In genomic region chr14:91311284-91311662, GRCh38 we compare ENCODE assay signal across 11 cellular contexts.
DNase-seq lines count a peak whose midpoint lies in the region; ATAC-seq, FAIRE-seq and TF ChIP-seq lines count a peak whose summit lies in the region.
"Had no signal": no experiment of that assay in that cellular context is flagged by ENCODE, and none has a peak within 500 bp of the region (broad histone marks: within the 10 kb centered on the region; RNA-seq: fewer than 3 reads in every experiment).

No MANE protein-coding gene starts in this region.

- H3K9me3 ChIP-seq in HEK293 (ENCODE audit: control insufficient read depth, insufficient read depth, low read depth, low read length) (no peaks in the 10 kb centered on the region), small intestine (ENCODE audit: control insufficient read depth, low read depth) (no peaks in the 10 kb centered on the region)

- H3K4me3 ChIP-seq in HEK293 (ENCODE audit: low read depth, low read length) (no peak overlapping the region), small intestine (ENCODE audit: low read depth in 1 of 2, low read length in 2 of 2) (no peak overlapping the region)

- H3K27me3 ChIP-seq in small intestine (ENCODE audit: control insufficient read depth in 2 of 2, insufficient read depth in 2 of 2, low read length in 2 of 2), result no peaks in the 10 kb centered on the region
- H3K27me3 ChIP-seq: brain microvascular endothelial cell had no signal

- ATAC-seq in T-cell (replicated peaks in 1 of 4), result peak; percentile 50 to 79 (median 73)
- ATAC-seq in GM19395 (IDR thresholded peaks at IDR 0.05; ENCODE audit: unreplicated experiment), result no peak
- ATAC-seq: SK-N-SH treated with all-trans-retinoic acid at 6 μM for 48 hours had no signal

- DNase-seq in T-cell (peak in 33 of 34 experiments; percentile 38 to 75 (median 55)), activated T-helper 1 cell treated with Interleukin-2 at 50 U/mL for 16 hours (ENCODE audit: low read depth) (peak; percentile 42), small intestine (peak; percentile 36), KG1 (lab: John Stamatoyannopoulos, UW) (no peak), putamen (ENCODE audit: low spot score) (no peak), G401 (ENCODE audit: low spot score) (no peak)
- DNase-seq: brain microvascular endothelial cell, GF-D8 had no signal

- H3K4me1 Mint-ChIP-seq in T-cell, result peaks cover 61 to 69% (median 65%) of the 10 kb centered on the region in 3 donors

- peak overlapping the region; percentile 31 to 70 (median 60) for H3K4me3 Mint-ChIP-seq in T-cell

- H3K4me1 ChIP-seq in HEK293 (ENCODE audit: control insufficient read depth, insufficient read depth, low read length), result no peaks in the 10 kb centered on the region
- no peaks in the 10 kb centered on the region for H3K4me1 ChIP-seq in small intestine (ENCODE audit: control insufficient read depth in 2 of 2, insufficient read depth in 1 of 2, low read depth in 1 of 2, low read length in 1 of 2)

- WGBS in small intestine, 3 donors, result 59 to 67% (median 66%) methylated on average over 5 of the region's 5 CpGs

- H3K27me3 Mint-ChIP-seq in T-cell, result no peaks in the 10 kb centered on the region

- in situ Hi-C loops in G401 (cut with HindIII; ENCODE audit: low sequenced_read_pairs), result no loop called here

- peak overlapping the region; percentile 91 to 92 for H3K27ac Mint-ChIP-seq in T-cell

- POLR2A ChIA-PET in HEK293 (lab: Yijun Ruan, JAX), result no interaction called here
- POLR2A ChIA-PET in T-cell (lab: Charles Lee), result interaction anchor here in 1 of 2 donors (0.6 kb wide), 1 partner anchor 68 kb away, joined by 3 read pairs; no protein-coding TSS in a partner anchor

- FAIRE-seq in small intestine (lab: Jason Lieb, UNC), result no peak

- no peak for TF ChIP-seq CTCF in HEK293 (tag by site-specific recombination; IDR thresholded peaks at IDR 0.05)

- peaks cover 9 to 75% of the 10 kb centered on the region in 2 experiments for H3K36me3 ChIP-seq in HEK293 (ENCODE audit: control insufficient read depth in 2 of 2, insufficient read depth in 1 of 2, low read length in 2 of 2)
- H3K36me3 ChIP-seq in small intestine (ENCODE audit: control insufficient read depth in 2 of 2, insufficient read depth in 2 of 2, low read length in 2 of 2), result peaks cover 19 to 29% of the 10 kb centered on the region in 2 donors
- H3K36me3 ChIP-seq: brain microvascular endothelial cell had no signal

- CTCF ChIA-PET in HEK293 (lab: Yijun Ruan, JAX) (no interaction called here), T-cell (lab: Charles Lee) (no interaction called here)

- H3K36me3 Mint-ChIP-seq in T-cell, result peaks cover 74% of the 10 kb centered on the region

- no peak overlapping the region for H3K27ac ChIP-seq in HEK293 (ENCODE audit: extremely low read depth, low read depth, low read length)
- no peak overlapping the region for H3K27ac ChIP-seq in small intestine (ENCODE audit: low read depth in 1 of 2, low read length in 1 of 2)
- H3K27ac ChIP-seq: brain microvascular endothelial cell had no signal

- no peaks in the 10 kb centered on the region for H3K9me3 Mint-ChIP-seq in T-cell

TF ChIP-seq in HEK293, 187 proteins besides CTCF, POLR2A, EP300 and RAD21:
- TF ChIP-seq KLF1 (tag by site-specific recombination; IDR thresholded peaks at IDR 0.05), result peak; percentile 87
- TF ChIP-seq, protein P1, sequence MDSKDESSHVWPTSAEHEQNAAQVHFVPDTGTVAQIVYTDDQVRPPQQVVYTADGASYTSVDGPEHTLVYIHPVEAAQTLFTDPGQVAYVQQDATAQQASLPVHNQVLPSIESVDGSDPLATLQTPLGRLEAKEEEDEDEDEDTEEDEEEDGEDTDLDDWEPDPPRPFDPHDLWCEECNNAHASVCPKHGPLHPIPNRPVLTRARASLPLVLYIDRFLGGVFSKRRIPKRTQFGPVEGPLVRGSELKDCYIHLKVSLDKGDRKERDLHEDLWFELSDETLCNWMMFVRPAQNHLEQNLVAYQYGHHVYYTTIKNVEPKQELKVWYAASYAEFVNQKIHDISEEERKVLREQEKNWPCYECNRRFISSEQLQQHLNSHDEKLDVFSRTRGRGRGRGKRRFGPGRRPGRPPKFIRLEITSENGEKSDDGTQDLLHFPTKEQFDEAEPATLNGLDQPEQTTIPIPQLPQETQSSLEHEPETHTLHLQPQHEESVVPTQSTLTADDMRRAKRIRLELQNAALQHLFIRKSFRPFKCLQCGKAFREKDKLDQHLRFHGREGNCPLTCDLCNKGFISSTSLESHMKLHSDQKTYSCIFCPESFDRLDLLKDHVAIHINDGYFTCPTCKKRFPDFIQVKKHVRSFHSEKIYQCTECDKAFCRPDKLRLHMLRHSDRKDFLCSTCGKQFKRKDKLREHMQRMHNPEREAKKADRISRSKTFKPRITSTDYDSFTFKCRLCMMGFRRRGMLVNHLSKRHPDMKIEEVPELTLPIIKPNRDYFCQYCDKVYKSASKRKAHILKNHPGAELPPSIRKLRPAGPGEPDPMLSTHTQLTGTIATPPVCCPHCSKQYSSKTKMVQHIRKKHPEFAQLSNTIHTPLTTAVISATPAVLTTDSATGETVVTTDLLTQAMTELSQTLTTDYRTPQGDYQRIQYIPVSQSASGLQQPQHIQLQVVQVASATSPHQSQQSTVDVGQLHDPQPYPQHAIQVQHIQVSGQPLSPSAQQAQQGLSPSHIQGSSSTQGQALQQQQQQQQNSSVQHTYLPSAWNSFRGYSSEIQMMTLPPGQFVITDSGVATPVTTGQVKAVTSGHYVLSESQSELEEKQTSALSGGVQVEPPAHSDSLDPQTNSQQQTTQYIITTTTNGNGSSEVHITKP (tag by site-specific recombination; IDR thresholded peaks at IDR 0.05), result no peak

Comparison
In these comparisons a context has a peak if more than half of its experiments do, and no peak if none do; other contexts are left out.
1. DNase-seq: peak in T-cell (33 of 34), activated T-helper 1 cell treated with Interleukin-2 at 50 U/mL for 16 hours (single experiment) and small intestine (single experiment); none in KG1 (single experiment), putamen (single experiment) and G401 (single experiment).